1 cellular context compared by ENCODE assay signal in the genomic region with DNA sequence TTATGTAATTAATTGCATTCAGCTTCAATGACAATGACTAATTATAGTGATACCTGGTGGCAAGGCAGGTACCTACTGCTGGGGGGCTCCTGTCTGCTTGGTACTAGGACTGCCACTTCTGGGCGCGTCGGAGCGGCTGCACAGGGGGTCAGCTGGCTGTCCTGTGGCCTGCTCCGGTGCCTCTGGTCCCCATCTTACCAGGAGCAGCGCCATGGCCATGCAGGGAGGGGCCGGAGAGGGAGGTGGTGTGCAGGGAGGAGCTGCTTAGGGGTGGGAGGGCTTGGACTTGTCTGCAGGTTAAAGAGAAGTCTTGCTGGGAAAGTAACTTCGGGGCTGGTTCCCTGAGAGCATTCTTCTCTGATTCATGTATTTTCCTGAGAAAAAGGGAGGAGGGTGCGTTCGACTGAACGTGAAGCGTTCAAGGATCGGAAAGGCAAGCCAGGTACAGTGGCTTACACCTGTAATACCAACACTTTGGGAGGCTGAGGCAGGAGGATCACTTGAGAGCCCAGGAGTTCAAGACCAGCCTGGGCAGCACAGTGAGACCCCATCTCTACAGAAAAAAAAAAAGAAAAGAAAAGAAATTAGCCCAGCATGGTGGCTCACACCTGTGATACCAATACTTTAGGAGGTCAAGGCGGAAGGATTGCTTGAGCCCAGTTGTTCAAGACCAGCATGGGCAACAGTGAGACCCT.
A peak's percentile ranks its signal among the peaks of the same experiment; 100 is the strongest.
TF ChIP-seq lines count a peak whose summit lies in the region.

No MANE protein-coding gene starts in this region.

TF ChIP-seq in HepG2, 621 proteins besides CTCF, POLR2A, EP300 and RAD21:
- TF ChIP-seq FOSL2 (CRISPR knock-in tag; IDR thresholded peaks at IDR 0.05) (no peak), ZNF121 (CRISPR knock-in tag; IDR thresholded peaks at IDR 0.05) (peak; percentile 75)
TF ChIP-seq in HepG2: peak in this region for 1.
